In genomic region chr21:42526379-42526727, GRCh38 we compare ENCODE assay signal across 12 cellular contexts. TPM values are rescaled to one million over a fixed set of nuclear protein-coding genes. Genes with fewer than 3 reads are reported as not detected.
DNase-seq lines count a peak whose midpoint lies in the region; ATAC-seq and TF ChIP-seq lines count a peak whose summit lies in the region.
"Had no signal": no experiment of that assay in that cellular context is flagged by ENCODE, and none has a peak within 500 bp of the region (broad histone marks: within the 10 kb centered on the region; RNA-seq: fewer than 3 reads in every experiment).

No MANE protein-coding gene starts in this region.

- WGBS in right lobe of liver (ENCODE audit: insufficient coverage, low coverage, low lambda C conversion rate, missing lambda C conversion rate): 29% methylated on average over 6 of the region's 9 CpGs
- WGBS in stomach, 5 donors: 21 to 49% (median 36%) methylated on average over 7 to 9 of the region's 9 CpGs

- H3K36me3 Mint-ChIP-seq in activated CD4-positive, alpha-beta T cell treated with anti-CD3 and anti-CD28 coated beads, Interleukin-2, amount 10 ng/mL, durations not matched to agents 7 days and 5 days (ENCODE audit: low read depth): peaks cover 42% of the 10 kb centered on the region
- peaks cover 73% of the 10 kb centered on the region for H3K36me3 Mint-ChIP-seq in activated B cell treated with CpG ODN at 0.5 μM for 24 hours (ENCODE audit: low read depth)
- peaks cover 25% of the 10 kb centered on the region for H3K36me3 Mint-ChIP-seq in activated CD8-positive, alpha-beta T cell treated with anti-CD3 and anti-CD28 coated beads for 36 hours (ENCODE audit: low read depth)
- peaks cover 31% of the 10 kb centered on the region for H3K36me3 Mint-ChIP-seq in GM23338 (ENCODE audit: low read depth)

- H3K27me3 ChIP-seq in right lobe of liver: no peaks in the 10 kb centered on the region
- no peaks in the 10 kb centered on the region for H3K27me3 ChIP-seq in stomach
- no peaks in the 10 kb centered on the region for H3K27me3 ChIP-seq in GM23338 (ENCODE audit: insufficient read depth)
- H3K27me3 ChIP-seq: vagina had no signal

- H3K36me3 ChIP-seq in right lobe of liver (peaks cover 0 to 5% (median 0%) of the 10 kb centered on the region in 4 donors), stomach (peaks cover 7 to 38% (median 22%) of the 10 kb centered on the region in 4 donors), GM23338 (ENCODE audit: insufficient read depth) (peaks cover 6% of the 10 kb centered on the region; the same call in 1 of the 2 replicates)
- H3K36me3 ChIP-seq: vagina had no signal

- no peak overlapping the region for H2AFZ ChIP-seq in GM23338

- peaks cover 20% of the 10 kb centered on the region for H3K79me2 ChIP-seq in GM23338 (replicated peaks; ENCODE audit: insufficient read depth)

- POLR2A ChIA-PET in activated CD4-positive, alpha-beta T cell treated with anti-CD3 and anti-CD28 coated beads, Interleukin-2, amount 10 ng/mL, durations not matched to agents 7 days and 5 days (lab: Charles Lee): no interaction called here
- POLR2A ChIA-PET in activated B cell treated with CpG ODN at 0.5 μM for 24 hours (lab: Charles Lee): interaction anchor here (0.8 to 6.2 kb wide), 3 partner anchors 9 to 517 kb away, joined by 3 to 82 read pairs (median 58); partner anchors contain the start of gene SLC37A1
- POLR2A ChIA-PET in activated CD8-positive, alpha-beta T cell treated with anti-CD3 and anti-CD28 coated beads for 36 hours (lab: Charles Lee): interaction anchor here (1.0 to 5.4 kb wide), 7 partner anchors 9 to 293 kb away, joined by 3 to 31 read pairs (median 4); partner anchors contain the start of gene SLC37A1

- no peak overlapping the region for H3K4me2 ChIP-seq in GM23338

- no peaks in the 10 kb centered on the region for H3K9me3 Mint-ChIP-seq in activated CD4-positive, alpha-beta T cell treated with anti-CD3 and anti-CD28 coated beads, Interleukin-2, amount 10 ng/mL, durations not matched to agents 7 days and 5 days
- H3K9me3 Mint-ChIP-seq in activated B cell treated with CpG ODN at 0.5 μM for 24 hours (no peaks in the 10 kb centered on the region), GM23338 (no peaks in the 10 kb centered on the region)
- H3K9me3 Mint-ChIP-seq in activated CD8-positive, alpha-beta T cell treated with anti-CD3 and anti-CD28 coated beads for 36 hours: no peaks in the 10 kb centered on the region

- no peaks in the 10 kb centered on the region for H3K27me3 Mint-ChIP-seq in activated CD4-positive, alpha-beta T cell treated with anti-CD3 and anti-CD28 coated beads, Interleukin-2, amount 10 ng/mL, durations not matched to agents 7 days and 5 days
- no peaks in the 10 kb centered on the region for H3K27me3 Mint-ChIP-seq in activated B cell treated with CpG ODN at 0.5 μM for 24 hours
- no peaks in the 10 kb centered on the region for H3K27me3 Mint-ChIP-seq in activated CD8-positive, alpha-beta T cell treated with anti-CD3 and anti-CD28 coated beads for 36 hours
- H3K27me3 Mint-ChIP-seq in GM23338 (ENCODE audit: insufficient read depth, low read depth, poor library complexity): peaks cover 20% of the 10 kb centered on the region

- ATAC-seq in activated B cell treated with CpG ODN at 0.5 μM for 24 hours (ENCODE audit: low read depth) (no peak), right lobe of liver (peak; percentile 89 to 94 (median 91)), GM23338 (no peak)
- ATAC-seq in activated CD8-positive, alpha-beta T cell treated with anti-CD3 and anti-CD28 coated beads for 36 hours: no peak

- H3K27ac ChIP-seq in right lobe of liver: peak overlapping the region; percentile 74 to 82 (median 78)
- peak overlapping the region; percentile 60 to 91 (median 82) for H3K27ac ChIP-seq in stomach
- no peak overlapping the region; the same call in 1 of the 2 replicates for H3K27ac ChIP-seq in GM23338 (ENCODE audit: low read depth)
- H3K27ac ChIP-seq: vagina had no signal

- H3K4me3 Mint-ChIP-seq in activated CD4-positive, alpha-beta T cell treated with anti-CD3 and anti-CD28 coated beads, Interleukin-2, amount 10 ng/mL, durations not matched to agents 7 days and 5 days: no peak overlapping the region
- H3K4me3 Mint-ChIP-seq in activated B cell treated with CpG ODN at 0.5 μM for 24 hours (peak overlapping the region; percentile 33), GM23338 (no peak overlapping the region)
- H3K4me3 Mint-ChIP-seq in activated CD8-positive, alpha-beta T cell treated with anti-CD3 and anti-CD28 coated beads for 36 hours: no peak overlapping the region

- peak; percentile 40 for TF ChIP-seq POLR2A in right lobe of liver (IDR thresholded peaks at IDR 0.05)
- TF ChIP-seq POLR2A in stomach (IDR thresholded peaks at IDR 0.05): no peak

- CTCF ChIA-PET in activated CD4-positive, alpha-beta T cell treated with anti-CD3 and anti-CD28 coated beads, Interleukin-2, amount 10 ng/mL, durations not matched to agents 7 days and 5 days (lab: Charles Lee): interaction anchor here (1.1 to 1.9 kb wide), 3 partner anchors 13 to 247 kb away, joined by 3 to 7 read pairs (median 7); partner anchors contain the start of gene SLC37A1
- CTCF ChIA-PET in activated B cell treated with CpG ODN at 0.5 μM for 24 hours (lab: Charles Lee): interaction anchor here (0.5 to 1.0 kb wide), 2 partner anchors 10 to 48 kb away, joined by 3 to 4 read pairs; no protein-coding TSS in a partner anchor
- CTCF ChIA-PET in activated CD8-positive, alpha-beta T cell treated with anti-CD3 and anti-CD28 coated beads for 36 hours (lab: Charles Lee): interaction anchor here (1.5 to 3.2 kb wide), 4 partner anchors 10 to 381 kb away, joined by 3 to 12 read pairs (median 6); no protein-coding TSS in a partner anchor

- peak overlapping the region; percentile 7 for H3K27ac Mint-ChIP-seq in activated CD4-positive, alpha-beta T cell treated with anti-CD3 and anti-CD28 coated beads, Interleukin-2, amount 10 ng/mL, durations not matched to agents 7 days and 5 days
- H3K27ac Mint-ChIP-seq in activated B cell treated with CpG ODN at 0.5 μM for 24 hours (peak overlapping the region; percentile 95), GM23338 (no peak overlapping the region)
- H3K27ac Mint-ChIP-seq in activated CD8-positive, alpha-beta T cell treated with anti-CD3 and anti-CD28 coated beads for 36 hours: no peak overlapping the region

- no peaks in the 10 kb centered on the region for H3K9me2 ChIP-seq in GM23338 (ENCODE audit: insufficient read depth)

- H3K4me3 ChIP-seq in right lobe of liver (no peak overlapping the region), stomach (peak overlapping the region in 1 of 4 donors; percentile 0), GM23338 (no peak overlapping the region)
- H3K4me3 ChIP-seq: vagina had no signal

- peaks cover 4% of the 10 kb centered on the region for H3F3A ChIP-seq in GM23338 (replicated peaks; ENCODE audit: low read depth)

- peaks cover 6% of the 10 kb centered on the region for H4K20me1 ChIP-seq in GM23338 (replicated peaks; ENCODE audit: insufficient read depth)

- no peak for TF ChIP-seq EP300 in stomach (IDR thresholded peaks at IDR 0.05)

- DNase-seq in activated CD4-positive, alpha-beta T cell treated with anti-CD3 and anti-CD28 coated beads, Interleukin-2, amount 10 ng/mL, durations not matched to agents 7 days and 5 days: no peak
- DNase-seq in activated CD4-positive, alpha-beta T cell treated with anti-CD3 and anti-CD28 coated beads, Interleukin-2, amount 50 U/mL, for 4 hours: no peak
- no peak for DNase-seq in activated B cell treated with CpG ODN at 0.5 μM for 24 hours
- peak; percentile 90 to 93 (median 91) for DNase-seq in right lobe of liver
- peak; percentile 73 for DNase-seq in stomach
- DNase-seq in stimulated activated CD4-positive, alpha-beta T cell treated with anti-CD3 and anti-CD28 coated beads, Interleukin-4, amount 100 ng/mL, for 24 hours: no peak
- DNase-seq in activated CD8-positive, alpha-beta T cell treated with anti-CD3 and anti-CD28 coated beads for 36 hours: no peak
- no peak for DNase-seq in GM23338 (ENCODE audit: low spot score)
- DNase-seq: activated T-cell treated with anti-CD3 and anti-CD28 coated beads for 4 hours, NCI-H524 had no signal

- TF ChIP-seq CTCF in activated B cell treated with CpG ODN at 0.5 μM for 24 hours (IDR thresholded peaks at IDR 0.05): no peak
- TF ChIP-seq CTCF in right lobe of liver (IDR thresholded peaks at IDR 0.05): no peak
- TF ChIP-seq CTCF in stomach (IDR thresholded peaks at IDR 0.05): no peak
- TF ChIP-seq CTCF in activated CD8-positive, alpha-beta T cell treated with anti-CD3 and anti-CD28 coated beads for 36 hours (IDR thresholded peaks at IDR 0.05): no peak
- no peak for TF ChIP-seq CTCF in GM23338 (conservative IDR thresholded peaks at IDR 0.05; ENCODE audit: low read depth in 2 of 2)

- peaks cover 0 to 42% (median 15%) of the 10 kb centered on the region in 4 donors for H3K4me1 ChIP-seq in right lobe of liver
- peaks cover 49 to 81% (median 63%) of the 10 kb centered on the region in 4 donors for H3K4me1 ChIP-seq in stomach
- peaks cover 25% of the 10 kb centered on the region for H3K4me1 ChIP-seq in GM23338 (ENCODE audit: insufficient read depth)

- intact Hi-C loops in activated B cell treated with CpG ODN at 0.5 μM for 24 hours (cut with micrococcal nuclease): loop anchor here (10.0 kb wide), 1 partner anchor 462 kb away; no protein-coding TSS in a partner anchor
- intact Hi-C loops in right lobe of liver (cut with DNase I): no loop called here
- intact Hi-C loops in stomach (cut with DNase I; ENCODE audit: low total_unique reads): no loop called here
- intact Hi-C loops in activated CD8-positive, alpha-beta T cell treated with anti-CD3 and anti-CD28 coated beads for 36 hours (cut with micrococcal nuclease): loop anchor here (5.0 kb wide), 1 partner anchor 59 kb away; no protein-coding TSS in a partner anchor

- H3K9me3 ChIP-seq in right lobe of liver (no peaks in the 10 kb centered on the region), stomach (no peaks in the 10 kb centered on the region)
- H3K9me3 ChIP-seq: vagina had no signal

- H3K4me1 Mint-ChIP-seq in activated CD4-positive, alpha-beta T cell treated with anti-CD3 and anti-CD28 coated beads, Interleukin-2, amount 10 ng/mL, durations not matched to agents 7 days and 5 days: peaks cover 68% of the 10 kb centered on the region
- peaks cover 85% of the 10 kb centered on the region for H3K4me1 Mint-ChIP-seq in activated B cell treated with CpG ODN at 0.5 μM for 24 hours
- peaks cover 52% of the 10 kb centered on the region for H3K4me1 Mint-ChIP-seq in activated CD8-positive, alpha-beta T cell treated with anti-CD3 and anti-CD28 coated beads for 36 hours (ENCODE audit: low read depth)
- H3K4me1 Mint-ChIP-seq in GM23338: peaks cover 50% of the 10 kb centered on the region

RNA-seq across cellular contexts. Expression of gene SLC37A1, which starts 12.7 kb away (rescaled TPM):
- 10 to 100 TPM; 19.2 to 20.2 TPM for total RNA-seq in activated CD4-positive, alpha-beta T cell treated with anti-CD3 and anti-CD28 coated beads, Interleukin-2, amount 10 ng/mL, durations not matched to agents 7 days and 5 days
- total RNA-seq in activated B cell treated with CpG ODN at 0.5 μM for 24 hours: 39.8 and 47.9 TPM in 2 replicates
- 10 to 100 TPM in 1 of 6 experiments, 1 to 10 TPM in 5; 2.5 to 10.8 (median 6.2) TPM for total RNA-seq in right lobe of liver
- total RNA-seq in stomach: 10 to 100 TPM in 4 of 5 donors, 1 to 10 TPM in 1; 9.8 to 72.9 (median 23.9) TPM
- polyA plus RNA-seq in stomach: 10 to 100 TPM; 10.3 to 12.4 (median 11.3) TPM
- total RNA-seq in activated CD8-positive, alpha-beta T cell treated with anti-CD3 and anti-CD28 coated beads for 36 hours: 10 to 100 TPM; 12.8 to 14.9 TPM
- total RNA-seq in GM23338 (2014; rRNA removed; shearing (Covaris generic)): 25.2 and 30.3 TPM in 2 replicates
- 11.0 and 14.0 TPM in 2 replicates for polyA plus RNA-seq in GM23338 (2016; fragmentation: Nextera tagmentation; extraction: Ambion mirVana)

RNA-seq across cellular contexts. Expression of gene RSPH1, which starts 30.3 kb away (rescaled TPM):
- not detected for total RNA-seq in activated CD4-positive, alpha-beta T cell treated with anti-CD3 and anti-CD28 coated beads, Interleukin-2, amount 10 ng/mL, durations not matched to agents 7 days and 5 days
- total RNA-seq in activated B cell treated with CpG ODN at 0.5 μM for 24 hours (0.38 TPM in 1 of 2 replicates, not detected in the other), right lobe of liver (under 1 TPM in 5 of 6 experiments, not detected in 1; 0.18 to 0.55 (median 0.22) TPM), stomach (1 to 10 TPM in 1 of 5 donors, under 1 TPM in 3, not detected in 1; 0.37 to 8.9 (median 0.58) TPM)
- polyA plus RNA-seq in stomach (1 to 10 TPM; 1.8 to 2.9 (median 2.8) TPM), GM23338 (2016; fragmentation: Nextera tagmentation; extraction: Ambion mirVana) (0.23 and 1.4 TPM in 2 replicates)
- not detected for total RNA-seq in activated CD8-positive, alpha-beta T cell treated with anti-CD3 and anti-CD28 coated beads for 36 hours
- 0.12 TPM in 1 of 2 replicates, not detected in the other for total RNA-seq in GM23338 (2014; rRNA removed; shearing (Covaris generic))
- total RNA-seq: T-helper 1 cell treated with Interleukin-12 subunit alpha and Interleukin-12 subunit beta and Interleukin-4 antibody, amounts not matched to agents 30 ng/mL and 1 ng/mL, for 36 hours; vagina had no signal

Comparison
In these comparisons a context has a peak if more than half of its experiments do, and no peak if none do; other contexts are left out.
1. DNase-seq: peak in right lobe of liver (3 of 3) and stomach (single experiment); none in activated CD4-positive, alpha-beta T cell treated with anti-CD3 and anti-CD28 coated beads, Interleukin-2, amount 10 ng/mL, durations not matched to agents 7 days and 5 days (single experiment), activated CD4-positive, alpha-beta T cell treated with anti-CD3 and anti-CD28 coated beads, Interleukin-2, amount 50 U/mL, for 4 hours (0 of 2), activated B cell treated with CpG ODN at 0.5 μM for 24 hours (single experiment), stimulated activated CD4-positive, alpha-beta T cell treated with anti-CD3 and anti-CD28 coated beads, Interleukin-4, amount 100 ng/mL, for 24 hours (single experiment), activated CD8-positive, alpha-beta T cell treated with anti-CD3 and anti-CD28 coated beads for 36 hours (single experiment) and GM23338 (single experiment).
2. H3K27ac Mint-ChIP-seq: peak in activated CD4-positive, alpha-beta T cell treated with anti-CD3 and anti-CD28 coated beads, Interleukin-2, amount 10 ng/mL, durations not matched to agents 7 days and 5 days (single experiment) and activated B cell treated with CpG ODN at 0.5 μM for 24 hours (single experiment); none in activated CD8-positive, alpha-beta T cell treated with anti-CD3 and anti-CD28 coated beads for 36 hours (single experiment) and GM23338 (single experiment).
3. ATAC-seq: peak in right lobe of liver (4 of 4); none in activated B cell treated with CpG ODN at 0.5 μM for 24 hours (single experiment), activated CD8-positive, alpha-beta T cell treated with anti-CD3 and anti-CD28 coated beads for 36 hours (single experiment) and GM23338 (single experiment).
4. intact Hi-C loops: an anchor here in activated B cell treated with CpG ODN at 0.5 μM for 24 hours (10.0 kb wide) and activated CD8-positive, alpha-beta T cell treated with anti-CD3 and anti-CD28 coated beads for 36 hours (5.0 kb wide); none called in right lobe of liver and stomach.